ENCODE assay signal across 30 cellular contexts in the genomic region with DNA sequence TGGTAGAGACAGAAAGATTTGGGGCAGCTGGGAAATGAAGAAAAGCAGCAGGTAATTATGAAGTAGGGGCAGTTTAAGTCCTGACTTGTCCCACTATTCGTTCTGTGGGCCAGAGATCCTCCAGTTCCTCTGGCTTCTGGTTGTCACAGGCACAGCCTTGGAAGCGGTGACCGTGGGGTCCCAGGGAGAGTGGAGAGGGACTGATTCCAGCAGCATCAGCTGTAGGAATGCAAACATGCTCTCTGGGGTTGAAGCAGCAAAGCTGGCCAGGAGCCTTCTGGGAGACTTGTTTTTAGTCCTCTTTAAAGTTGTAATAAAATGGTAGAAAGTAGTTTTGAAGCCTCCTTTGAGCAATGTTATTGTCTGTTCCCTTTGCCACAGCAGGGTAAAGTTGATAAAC.
DNase-seq lines count a peak whose midpoint lies in the region; ATAC-seq, FAIRE-seq and TF ChIP-seq lines count a peak whose summit lies in the region.
"Had no signal": no experiment of that assay in that cellular context is flagged by ENCODE, and none has a peak within 500 bp of the region (broad histone marks: within the 10 kb centered on the region; RNA-seq: fewer than 3 reads in every experiment).

No MANE protein-coding gene starts in this region.

- no peak overlapping the region for H3K4me3 ChIP-seq in HepG2 (replicated peaks in 1 of 3; ENCODE audit: insufficient read depth in 1 of 3, low read depth in 2 of 3, low read length in 3 of 3)
- H3K4me3 ChIP-seq in right lobe of liver: no peak overlapping the region
- no peak overlapping the region for H3K4me3 ChIP-seq in fibroblast of lung (replicated peaks in 1 of 4; ENCODE audit: control extremely low read depth in 1 of 4, insufficient read depth in 1 of 4, low read depth in 3 of 4, low read length in 4 of 4)
- H3K4me3 ChIP-seq: GM23248, HAP-1, SJCRH30 had no signal

- no peak for DNase-seq in HepG2 (ENCODE audit: low spot score)
- no peak for DNase-seq in right lobe of liver
- DNase-seq in fibroblast of lung (ENCODE audit: low read depth in 2 of 2): no peak
- no peak for DNase-seq in SHP77 (lab: John Stamatoyannopoulos, UW)
- no peak for DNase-seq in GF-D8 (lab: John Stamatoyannopoulos, UW)
- DNase-seq in LoVo (ENCODE audit: low spot score): no peak
- DNase-seq: BE2C; CD8-positive, alpha-beta memory T cell; DMS 273 treated with DMSO at 0.1 percent for 48 hours; DMS79; EL; GM23248; HFFc6; MV-4-11; NCI-H1105; NCI-H146; NCI-H1930; NCI-H446 treated with DMSO at 0.1 percent for 48 hours; NCI-H526; NCI-H82; NK-92 treated with Interleukin-12 subunit alpha and Interleukin-12 subunit beta, amount 100 ng/mL, for 24 hours; PC-3; SJCRH30 had no signal

- H3K9ac ChIP-seq in HepG2 (ENCODE audit: insufficient read depth, low read depth, low read length) (no peak overlapping the region), fibroblast of lung (ENCODE audit: insufficient read depth, low read length) (no peak overlapping the region)
- H3K9ac ChIP-seq: GM23248 had no signal

- peaks cover 3% of the 10 kb centered on the region for H3K27me3 Mint-ChIP-seq in nephron (ENCODE audit: low read depth)

- no peak overlapping the region for H2AFZ ChIP-seq in HepG2 (ENCODE audit: low read length)
- H2AFZ ChIP-seq in fibroblast of lung (ENCODE audit: low read length): peak overlapping the region; percentile 43
- H2AFZ ChIP-seq: GM23248 had no signal

- H3K36me3 ChIP-seq in HepG2 (replicated peaks in 1 of 2; ENCODE audit: control insufficient read depth in 1 of 2, insufficient read depth in 2 of 2, low read length in 2 of 2) (no peaks in the 10 kb centered on the region), right lobe of liver (no peaks in the 10 kb centered on the region), fibroblast of lung (ENCODE audit: control insufficient read depth, insufficient read depth, low read length) (no peaks in the 10 kb centered on the region)
- H3K36me3 ChIP-seq: BE2C, HAP-1, SJCRH30 had no signal

- no peak; the same call in 2 of the 3 replicates for ATAC-seq in HepG2
- ATAC-seq in right lobe of liver: no peak
- no peak for ATAC-seq in GM18505 (IDR thresholded peaks at IDR 0.05; ENCODE audit: unreplicated experiment)
- ATAC-seq: PC-3, SK-N-SH treated with all-trans-retinoic acid at 6 μM for 48 hours had no signal

- no peak for TF ChIP-seq RAD21 in HepG2 (CRISPR knock-in tag; IDR thresholded peaks at IDR 0.05)

- H4K20me1 ChIP-seq in HepG2 (ENCODE audit: insufficient read depth, low read length): no peaks in the 10 kb centered on the region
- H4K20me1 ChIP-seq in fibroblast of lung (ENCODE audit: control insufficient read depth, extremely low read depth, insufficient read depth, low read length): no peaks in the 10 kb centered on the region

- CTCF ChIA-PET in HepG2 (lab: Yijun Ruan, JAX; ENCODE audit: low intra/inter-chr PET ratio, low total read pairs): no interaction called here

- 15% methylated on average over 3 of the region's 3 CpGs for WGBS in HepG2 (ENCODE audit: low lambda C conversion rate)
- WGBS in right lobe of liver (ENCODE audit: insufficient coverage, low coverage, low lambda C conversion rate, missing lambda C conversion rate): 27% methylated on average over 1 of the region's 3 CpGs

- POLR2A ChIA-PET in HepG2 (lab: Yijun Ruan, JAX): no interaction called here

- H3K9me3 Mint-ChIP-seq in nephron: no peaks in the 10 kb centered on the region
- H3K9me3 Mint-ChIP-seq: HFFc6 had no signal

- FAIRE-seq in HepG2 (lab: Jason Lieb, UNC): no peak
- FAIRE-seq: GM18507 had no signal

- no TSS peak for BruUV-seq in HepG2 (replicated peaks; lab: Mats Ljungman, UMichigan)

- no peak overlapping the region for H3K4me3 Mint-ChIP-seq in nephron
- H3K4me3 Mint-ChIP-seq: CD14-positive monocyte; CD8-positive, alpha-beta memory T cell; HFFc6 had no signal

- H3K4me1 ChIP-seq in HepG2 (ENCODE audit: insufficient read depth, low read length) (no peaks in the 10 kb centered on the region), right lobe of liver (no peaks in the 10 kb centered on the region), fibroblast of lung (ENCODE audit: control insufficient read depth, extremely low read depth, insufficient read depth, low read length) (no peaks in the 10 kb centered on the region)
- H3K4me1 ChIP-seq: BE2C, SJCRH30 had no signal

- H3K27me3 ChIP-seq in HepG2 (ENCODE audit: control insufficient read depth in 1 of 2, insufficient read depth in 2 of 2, low read length in 2 of 2) (no peaks in the 10 kb centered on the region), right lobe of liver (no peaks in the 10 kb centered on the region), fibroblast of lung (ENCODE audit: control insufficient read depth, insufficient read depth, low read length) (no peaks in the 10 kb centered on the region)
- H3K27me3 ChIP-seq: BE2C, SJCRH30 had no signal

- H3K9me3 ChIP-seq in HepG2 (ENCODE audit: low read length) (no peaks in the 10 kb centered on the region), right lobe of liver (no peaks in the 10 kb centered on the region), fibroblast of lung (ENCODE audit: control insufficient read depth, insufficient read depth, low read depth, low read length) (no peaks in the 10 kb centered on the region)
- H3K9me3 ChIP-seq: BE2C, HAP-1, SJCRH30 had no signal

- intact Hi-C loops in HepG2 (cut with micrococcal nuclease; ENCODE audit: unreplicated experiment) (no loop called here), right lobe of liver (cut with DNase I) (no loop called here)

- H3K4me1 Mint-ChIP-seq in nephron: peaks cover 36% of the 10 kb centered on the region
- H3K4me1 Mint-ChIP-seq: CD8-positive, alpha-beta memory T cell had no signal

- H3K79me2 ChIP-seq in HepG2 (ENCODE audit: insufficient read depth, low read length): no peaks in the 10 kb centered on the region
- H3K79me2 ChIP-seq in fibroblast of lung (ENCODE audit: control insufficient read depth, insufficient read depth, low read length): no peaks in the 10 kb centered on the region

- no peak for TF ChIP-seq POLR2A in HepG2 (IDR thresholded peaks at IDR 0.05; ENCODE audit: insufficient read depth in 1 of 2, low read depth in 2 of 2, low read length in 2 of 2)
- TF ChIP-seq POLR2A in right lobe of liver (IDR thresholded peaks at IDR 0.05): no peak
- TF ChIP-seq POLR2A in GM18505 (IDR thresholded peaks at IDR 0.05; ENCODE audit: borderline replicate concordance, extremely low read depth, insufficient read depth, insufficient read length): no peak

- TF ChIP-seq EP300 in HepG2 (IDR thresholded peaks at IDR 0.05; ENCODE audit: low read depth in 2 of 2, low read length in 2 of 2) (no peak), HepG2 (CRISPR knock-in tag; IDR thresholded peaks at IDR 0.05; ENCODE audit: borderline replicate concordance) (no peak)

- TF ChIP-seq CTCF in HepG2 (CRISPR knock-in tag; IDR thresholded peaks at IDR 0.05) (no peak), right lobe of liver (IDR thresholded peaks at IDR 0.05) (no peak), fibroblast of lung (conservative IDR thresholded peaks at IDR 0.05 in 1 of 2, IDR thresholded peaks at IDR 0.05 in 1 of 2; ENCODE audit: low read depth in 1 of 2, low read length in 2 of 2) (no peak), nephron (IDR thresholded peaks at IDR 0.05; ENCODE audit: unreplicated experiment in 3 of 3) (no peak)

- in situ Hi-C loops in HepG2 (cut with HindIII; ENCODE audit: extremely low pct_ligation_motif_present, low pct_unique_long_range_greater_than_20kb): no loop called here

- no peaks in the 10 kb centered on the region for H3K36me3 Mint-ChIP-seq in nephron (ENCODE audit: low read depth)
- H3K36me3 Mint-ChIP-seq: CD14-positive monocyte; CD8-positive, alpha-beta memory T cell had no signal

- H3K27ac ChIP-seq in HepG2 (ENCODE audit: extremely low read length, insufficient read depth, low read length) (no peak overlapping the region), right lobe of liver (no peak overlapping the region), fibroblast of lung (ENCODE audit: insufficient read depth, low read length) (no peak overlapping the region)
- H3K27ac ChIP-seq: 22Rv1, GM23248, SJCRH30 had no signal

- peak overlapping the region in 2 of 3 experiments; percentile 40 to 74 for H3K27ac Mint-ChIP-seq in nephron
- H3K27ac Mint-ChIP-seq: CD14-positive monocyte; CD8-positive, alpha-beta memory T cell; HFFc6 had no signal

- H3K4me2 ChIP-seq in HepG2 (ENCODE audit: low read depth, low read length): no peak overlapping the region
- no peak overlapping the region for H3K4me2 ChIP-seq in fibroblast of lung (ENCODE audit: extremely low read depth, insufficient read depth, low read length)

TF ChIP-seq in HepG2, 621 proteins besides CTCF, POLR2A, EP300 and RAD21:
- TF ChIP-seq, protein P1, sequence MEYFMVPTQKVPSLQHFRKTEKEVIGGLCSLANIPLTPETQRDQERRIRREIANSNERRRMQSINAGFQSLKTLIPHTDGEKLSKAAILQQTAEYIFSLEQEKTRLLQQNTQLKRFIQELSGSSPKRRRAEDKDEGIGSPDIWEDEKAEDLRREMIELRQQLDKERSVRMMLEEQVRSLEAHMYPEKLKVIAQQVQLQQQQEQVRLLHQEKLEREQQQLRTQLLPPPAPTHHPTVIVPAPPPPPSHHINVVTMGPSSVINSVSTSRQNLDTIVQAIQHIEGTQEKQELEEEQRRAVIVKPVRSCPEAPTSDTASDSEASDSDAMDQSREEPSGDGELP (IDR thresholded peaks at IDR 0.05; ENCODE audit: borderline replicate concordance, low read depth): peak; percentile 43; the same call in 1 of the 2 replicates
- TF ChIP-seq SRSF1 (optimal IDR thresholded peaks at IDR 0.05; ENCODE audit: low read depth, low read length): no peak
